ENCODE assay signal across 8 cellular contexts in the genomic region with DNA sequence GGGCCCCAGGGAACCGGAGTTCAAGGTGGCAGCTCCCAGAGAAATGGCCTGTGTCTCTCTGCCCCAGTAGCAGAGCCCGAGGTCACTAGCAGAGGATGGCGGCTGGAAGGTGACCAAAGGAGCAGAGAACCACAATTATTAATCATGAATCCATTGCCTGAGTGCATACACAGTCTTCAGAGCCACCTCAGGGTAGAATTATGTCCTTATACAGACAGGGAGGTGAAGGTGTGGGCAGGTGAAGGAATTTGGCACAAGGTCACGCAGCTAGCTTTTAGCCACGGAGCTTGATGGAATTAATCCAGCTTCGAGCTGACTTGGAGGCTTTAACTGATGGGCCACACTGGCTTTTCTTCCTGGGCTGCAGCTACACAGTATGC.
DNase-seq lines count a peak whose midpoint lies in the region; ATAC-seq and TF ChIP-seq lines count a peak whose summit lies in the region.

No MANE protein-coding gene starts in this region.

- no peaks in the 10 kb centered on the region for H4K20me1 ChIP-seq in HCT116 (ENCODE audit: insufficient read depth)

- H3K79me2 ChIP-seq in HCT116 (ENCODE audit: insufficient read depth, low read length), result no peaks in the 10 kb centered on the region

- BruUV-seq in HCT116 (replicated peaks; lab: Mats Ljungman, UMichigan), result no TSS peak

- peak overlapping the region; percentile 66 for H3K9ac ChIP-seq in HCT116 (ENCODE audit: low read length)
- peak overlapping the region; percentile 74 to 86 (median 78) for H3K9ac ChIP-seq in skeletal muscle tissue (ENCODE audit: low read depth in 1 of 3, low read length in 3 of 3)

- TF ChIP-seq RAD21 in HCT116 (IDR thresholded peaks at IDR 0.05; ENCODE audit: low read depth), result no peak

- no peaks in the 10 kb centered on the region for H3K9me2 ChIP-seq in HCT116 (ENCODE audit: insufficient read depth)

- RAD21 ChIA-PET in HCT116 (lab: Charles Lee; ENCODE audit: low non-redundant PET in 1 of 2, low total read pairs in 2 of 2, uncharacterized antibody in 2 of 2, unreplicated experiment in 2 of 2), result interaction anchor here (0.6 to 1.9 kb wide), 7 partner anchors 25 to 141 kb away, joined by 3 to 6 read pairs (median 3); no protein-coding TSS in a partner anchor

- peaks cover 3% of the 10 kb centered on the region for H3K27me3 Mint-ChIP-seq in activated naive CD8-positive, alpha-beta T cell treated with anti-CD3 and anti-CD28 coated beads, Interleukin-2, amount 10 ng/mL, durations not matched to agents 7 days and 5 days

- ATAC-seq in HCT116 (peak; percentile 37), right cardiac atrium (no peak), HG03039 (IDR thresholded peaks at IDR 0.05; ENCODE audit: unreplicated experiment) (no peak)
- no peak for ATAC-seq in activated naive CD8-positive, alpha-beta T cell treated with anti-CD3 and anti-CD28 coated beads, Interleukin-2, amount 10 ng/mL, durations not matched to agents 7 days and 5 days (ENCODE audit: low read depth)

- peak overlapping the region; percentile 79 for H3K4me2 ChIP-seq in HCT116 (ENCODE audit: low read length)

- TF ChIP-seq CTCF in HCT116 (IDR thresholded peaks at IDR 0.05 in 2 of 3, conservative IDR thresholded peaks at IDR 0.05 in 1 of 3; ENCODE audit: borderline replicate concordance in 1 of 3, insufficient read depth in 1 of 3, low read depth in 2 of 3, low read length in 2 of 3), result no peak

- H3K4me1 ChIP-seq in HCT116 (ENCODE audit: control insufficient read depth in 1 of 2, insufficient read depth in 2 of 2, low read length in 2 of 2) (peaks cover 57 to 70% of the 10 kb centered on the region in 2 experiments), right cardiac atrium (ENCODE audit: control insufficient read depth, insufficient read depth, low read length) (peaks cover 27% of the 10 kb centered on the region), skeletal muscle tissue (ENCODE audit: control insufficient read depth in 3 of 3, insufficient read depth in 3 of 3, low read length in 3 of 3) (peaks cover 52 to 80% (median 77%) of the 10 kb centered on the region in 3 donors)

- peak overlapping the region; percentile 4 to 30; a peak in 2 of 4 replicates for H3K4me3 ChIP-seq in HCT116 (replicated peaks in 1 of 2; ENCODE audit: low read depth in 1 of 2, low read length in 2 of 2)
- H3K4me3 ChIP-seq in right cardiac atrium (ENCODE audit: low read length), result no peak overlapping the region
- H3K4me3 ChIP-seq in skeletal muscle tissue (ENCODE audit: low read length in 3 of 3), result peak overlapping the region; percentile 13 to 42 (median 17)

- H3K27ac Mint-ChIP-seq in activated naive CD8-positive, alpha-beta T cell treated with anti-CD3 and anti-CD28 coated beads, Interleukin-2, amount 10 ng/mL, durations not matched to agents 7 days and 5 days, result peak overlapping the region; percentile 84

- no peak for TF ChIP-seq POLR2A in HCT116 (IDR thresholded peaks at IDR 0.05; ENCODE audit: borderline replicate concordance, extremely low read depth, insufficient read depth, insufficient read length)

- POLR2A ChIA-PET in HCT116 (lab: Charles Lee), result interaction anchor here (1.2 to 3.6 kb wide), 10 partner anchors 14 to 151 kb away, joined by 3 to 20 read pairs (median 6); no protein-coding TSS in a partner anchor
- POLR2A ChIA-PET in activated naive CD8-positive, alpha-beta T cell treated with anti-CD3 and anti-CD28 coated beads, Interleukin-2, amount 10 ng/mL, durations not matched to agents 7 days and 5 days (lab: Charles Lee), result interaction anchor here (0.9 to 5.3 kb wide), 9 partner anchors 10 to 118 kb away, joined by 3 to 28 read pairs (median 8); a partner anchor contains a TSS

- intact Hi-C loops in HCT116 (cut with micrococcal nuclease), result loop anchor here (2.0 to 10.0 kb wide), 2 partner anchors 27 to 105 kb away; a partner anchor contains a TSS
- intact Hi-C loops in right cardiac atrium (cut with DNase I), result loop anchor here in 2 of 4 donors (5.0 to 10.0 kb wide), 2 partner anchors 38 to 105 kb away; a partner anchor contains a TSS

- DNase-seq in HCT116 (ENCODE audit: low read depth, low spot score) (no peak), right cardiac atrium (no peak), glomerular visceral epithelial cell (ENCODE audit: extremely low spot score) (no peak), UCSD-AML1 (lab: John Stamatoyannopoulos, UW; ENCODE audit: unreplicated experiment) (no peak), NCI-H2227 treated with DMSO at 0.1 percent for 48 hours (lab: John Stamatoyannopoulos, UW) (no peak)
- DNase-seq in activated naive CD8-positive, alpha-beta T cell treated with anti-CD3 and anti-CD28 coated beads, Interleukin-2, amount 10 ng/mL, durations not matched to agents 7 days and 5 days, result no peak

- H3K27ac ChIP-seq in HCT116 (ENCODE audit: low read depth, low read length), result peak overlapping the region; percentile 99
- peak overlapping the region; percentile 97 for H3K27ac ChIP-seq in right cardiac atrium (ENCODE audit: low read length)
- H3K27ac ChIP-seq in skeletal muscle tissue (ENCODE audit: low read depth, low read length), result peak overlapping the region; percentile 95

- WGBS in right cardiac atrium, result 18% methylated on average over 6 of the region's 6 CpGs

- peaks cover 1% of the 10 kb centered on the region for H3K36me3 Mint-ChIP-seq in activated naive CD8-positive, alpha-beta T cell treated with anti-CD3 and anti-CD28 coated beads, Interleukin-2, amount 10 ng/mL, durations not matched to agents 7 days and 5 days

- H3K9me3 ChIP-seq in HCT116 (ENCODE audit: control insufficient read depth in 1 of 2, insufficient read depth in 1 of 2, low read depth in 1 of 2, low read length in 2 of 2) (no peaks in the 10 kb centered on the region), right cardiac atrium (ENCODE audit: control insufficient read depth, low read length) (no peaks in the 10 kb centered on the region), skeletal muscle tissue (ENCODE audit: control insufficient read depth in 3 of 3, low read length in 3 of 3) (no peaks in the 10 kb centered on the region)

- peaks cover 51% of the 10 kb centered on the region for H3K4me1 Mint-ChIP-seq in activated naive CD8-positive, alpha-beta T cell treated with anti-CD3 and anti-CD28 coated beads, Interleukin-2, amount 10 ng/mL, durations not matched to agents 7 days and 5 days

- H3K9me3 Mint-ChIP-seq in activated naive CD8-positive, alpha-beta T cell treated with anti-CD3 and anti-CD28 coated beads, Interleukin-2, amount 10 ng/mL, durations not matched to agents 7 days and 5 days, result no peaks in the 10 kb centered on the region

- no peak overlapping the region for H2AFZ ChIP-seq in HCT116 (ENCODE audit: low read depth, low read length, poor library complexity, severe bottlenecking)

- H3K36me3 ChIP-seq in HCT116 (ENCODE audit: control insufficient read depth in 1 of 2, insufficient read depth in 2 of 2, low read length in 2 of 2) (no peaks in the 10 kb centered on the region), skeletal muscle tissue (ENCODE audit: control insufficient read depth in 3 of 3, insufficient read depth in 3 of 3, low read length in 3 of 3) (no peaks in the 10 kb centered on the region)

- H3K27me3 ChIP-seq in HCT116 (ENCODE audit: insufficient read depth, low read length) (no peaks in the 10 kb centered on the region), right cardiac atrium (ENCODE audit: control insufficient read depth, insufficient read depth) (no peaks in the 10 kb centered on the region), skeletal muscle tissue (ENCODE audit: control insufficient read depth in 3 of 3, insufficient read depth in 3 of 3, low read length in 3 of 3) (no peaks in the 10 kb centered on the region)

- CTCF ChIA-PET in HCT116 (lab: Charles Lee), result interaction anchor here (0.7 to 3.5 kb wide), 13 partner anchors 15 to 149 kb away, joined by 3 to 21 read pairs (median 4); no protein-coding TSS in a partner anchor

- H3K4me3 Mint-ChIP-seq in activated naive CD8-positive, alpha-beta T cell treated with anti-CD3 and anti-CD28 coated beads, Interleukin-2, amount 10 ng/mL, durations not matched to agents 7 days and 5 days, result peak overlapping the region; percentile 47

TF ChIP-seq in HCT116, 20 proteins besides CTCF, POLR2A, EP300 and RAD21 (continues in another document):
- TF ChIP-seq FOSL1 (IDR thresholded peaks at IDR 0.05; ENCODE audit: low read depth), result no peak
- TF ChIP-seq TCF7L2 (IDR thresholded peaks at IDR 0.05; ENCODE audit: borderline replicate concordance, extremely low read depth, insufficient read depth, insufficient read length), result no peak
- TF ChIP-seq, protein P1, sequence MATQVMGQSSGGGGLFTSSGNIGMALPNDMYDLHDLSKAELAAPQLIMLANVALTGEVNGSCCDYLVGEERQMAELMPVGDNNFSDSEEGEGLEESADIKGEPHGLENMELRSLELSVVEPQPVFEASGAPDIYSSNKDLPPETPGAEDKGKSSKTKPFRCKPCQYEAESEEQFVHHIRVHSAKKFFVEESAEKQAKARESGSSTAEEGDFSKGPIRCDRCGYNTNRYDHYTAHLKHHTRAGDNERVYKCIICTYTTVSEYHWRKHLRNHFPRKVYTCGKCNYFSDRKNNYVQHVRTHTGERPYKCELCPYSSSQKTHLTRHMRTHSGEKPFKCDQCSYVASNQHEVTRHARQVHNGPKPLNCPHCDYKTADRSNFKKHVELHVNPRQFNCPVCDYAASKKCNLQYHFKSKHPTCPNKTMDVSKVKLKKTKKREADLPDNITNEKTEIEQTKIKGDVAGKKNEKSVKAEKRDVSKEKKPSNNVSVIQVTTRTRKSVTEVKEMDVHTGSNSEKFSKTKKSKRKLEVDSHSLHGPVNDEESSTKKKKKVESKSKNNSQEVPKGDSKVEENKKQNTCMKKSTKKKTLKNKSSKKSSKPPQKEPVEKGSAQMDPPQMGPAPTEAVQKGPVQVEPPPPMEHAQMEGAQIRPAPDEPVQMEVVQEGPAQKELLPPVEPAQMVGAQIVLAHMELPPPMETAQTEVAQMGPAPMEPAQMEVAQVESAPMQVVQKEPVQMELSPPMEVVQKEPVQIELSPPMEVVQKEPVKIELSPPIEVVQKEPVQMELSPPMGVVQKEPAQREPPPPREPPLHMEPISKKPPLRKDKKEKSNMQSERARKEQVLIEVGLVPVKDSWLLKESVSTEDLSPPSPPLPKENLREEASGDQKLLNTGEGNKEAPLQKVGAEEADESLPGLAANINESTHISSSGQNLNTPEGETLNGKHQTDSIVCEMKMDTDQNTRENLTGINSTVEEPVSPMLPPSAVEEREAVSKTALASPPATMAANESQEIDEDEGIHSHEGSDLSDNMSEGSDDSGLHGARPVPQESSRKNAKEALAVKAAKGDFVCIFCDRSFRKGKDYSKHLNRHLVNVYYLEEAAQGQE (IDR thresholded peaks at IDR 0.05; ENCODE audit: low read depth), result no peak
